In genomic region chr22:49968313-49968830, GRCh38 we compare ENCODE assay signal across 9 cellular contexts. TPM values are rescaled to one million over a fixed set of nuclear protein-coding genes. Genes with fewer than 3 reads are reported as not detected.
DNase-seq lines count a peak whose midpoint lies in the region; ATAC-seq and TF ChIP-seq lines count a peak whose summit lies in the region.
"Had no signal": no experiment of that assay in that cellular context is flagged by ENCODE, and none has a peak within 500 bp of the region (broad histone marks: within the 10 kb centered on the region; RNA-seq: fewer than 3 reads in every experiment).

No MANE protein-coding gene starts in this region.

- intact Hi-C loops in activated CD4-positive, alpha-beta T cell treated with anti-CD3 and anti-CD28 coated beads, Interleukin-2, amount 10 ng/mL, durations not matched to agents 24 days and 14 days (cut with micrococcal nuclease), result no loop called here
- intact Hi-C loops in ascending aorta (cut with DNase I), result loop anchor here (10.0 kb wide), 1 partner anchor 536 kb away; the partner anchor contains the start of genes LMF2 and NCAPH2
- intact Hi-C loops in right lobe of liver (cut with DNase I), result no loop called here
- intact Hi-C loops in PC-9 (cut with micrococcal nuclease; ENCODE audit: unreplicated experiment), result no loop called here

- peaks cover 9 to 43% of the 10 kb centered on the region in 2 donors for H3K4me1 ChIP-seq in ascending aorta
- peaks cover 0 to 77% (median 42%) of the 10 kb centered on the region in 4 donors for H3K4me1 ChIP-seq in right lobe of liver
- peaks cover 23% of the 10 kb centered on the region for H3K4me1 ChIP-seq in PC-9 (replicated peaks; ENCODE audit: insufficient read depth)

- H3K27me3 ChIP-seq in ascending aorta (no peaks in the 10 kb centered on the region), right lobe of liver (no peaks in the 10 kb centered on the region), PC-9 (ENCODE audit: insufficient read depth, low read depth) (no peaks in the 10 kb centered on the region)

- peak overlapping the region; percentile 69 to 85 for H3K27ac ChIP-seq in ascending aorta
- H3K27ac ChIP-seq in right lobe of liver, result peak overlapping the region; percentile 88 to 97 (median 91)
- no peak overlapping the region for H3K27ac ChIP-seq in PC-9

- no peaks in the 10 kb centered on the region for H3K9me3 ChIP-seq in ascending aorta
- no peaks in the 10 kb centered on the region for H3K9me3 ChIP-seq in right lobe of liver
- no peaks in the 10 kb centered on the region; the same call in 1 of the 2 replicates for H3K9me3 ChIP-seq in PC-9 (ENCODE audit: insufficient read depth, low read depth)

- WGBS in right lobe of liver (ENCODE audit: insufficient coverage, low coverage, low lambda C conversion rate, missing lambda C conversion rate), result no CpG with 5 or more reads among the region's 11 CpGs

- no peaks in the 10 kb centered on the region for H3K9me2 ChIP-seq in PC-9 (ENCODE audit: insufficient read depth)

- H3K9me3 Mint-ChIP-seq in activated CD4-positive, alpha-beta T cell treated with anti-CD3 and anti-CD28 coated beads, Interleukin-2, amount 10 ng/mL, durations not matched to agents 24 days and 14 days, result no peaks in the 10 kb centered on the region
- H3K9me3 Mint-ChIP-seq in osteocyte (ENCODE audit: unreplicated experiment), result no peaks in the 10 kb centered on the region
- H3K9me3 Mint-ChIP-seq: naive thymus-derived CD8-positive, alpha-beta T cell had no signal

- no peaks in the 10 kb centered on the region for H3K27me3 Mint-ChIP-seq in activated CD4-positive, alpha-beta T cell treated with anti-CD3 and anti-CD28 coated beads, Interleukin-2, amount 10 ng/mL, durations not matched to agents 24 days and 14 days
- no peaks in the 10 kb centered on the region for H3K27me3 Mint-ChIP-seq in osteocyte (ENCODE audit: unreplicated experiment)

- DNase-seq in activated CD4-positive, alpha-beta T cell treated with anti-CD3 and anti-CD28 coated beads, Interleukin-2, amount 10 ng/mL, durations not matched to agents 24 days and 14 days, result no peak
- no peak for DNase-seq in activated CD4-positive, alpha-beta T cell treated with anti-CD3 and anti-CD28 coated beads for 1 hour
- DNase-seq in ascending aorta (ENCODE audit: low spot score in 2 of 2) (peak in 1 of 2 donors; percentile 7), right lobe of liver (peak; percentile 36 to 62 (median 53)), superior temporal gyrus (ENCODE audit: extremely low spot score) (peak; percentile 18), PC-9 (no peak), osteocyte (ENCODE audit: extremely low spot score, unreplicated experiment) (no peak), GM03348 (ENCODE audit: low spot score) (no peak)

- BruUV-seq in PC-9 (replicated peaks; lab: Mats Ljungman, UMichigan), result no TSS peak

- no peak for ATAC-seq in right lobe of liver
- ATAC-seq: naive thymus-derived CD8-positive, alpha-beta T cell had no signal

- no peak overlapping the region for H3K4me3 ChIP-seq in ascending aorta
- H3K4me3 ChIP-seq in right lobe of liver, result peak overlapping the region; percentile 27 to 44 (median 40)
- H3K4me3 ChIP-seq in PC-9, result no peak overlapping the region

- CTCF ChIA-PET in PC-9 (lab: Charles Lee), result no interaction called here

- H4K20me1 ChIP-seq in PC-9 (ENCODE audit: insufficient read depth), result peaks cover 37% of the 10 kb centered on the region

- TF ChIP-seq CTCF in ascending aorta (IDR thresholded peaks at IDR 0.05), result no peak
- no peak for TF ChIP-seq CTCF in right lobe of liver (IDR thresholded peaks at IDR 0.05)
- TF ChIP-seq CTCF in PC-9 (conservative IDR thresholded peaks at IDR 0.05), result no peak
- no peak for TF ChIP-seq CTCF in osteocyte (IDR thresholded peaks at IDR 0.05)

- TF ChIP-seq POLR2A in right lobe of liver (IDR thresholded peaks at IDR 0.05), result no peak

- H3F3A ChIP-seq in PC-9 (ENCODE audit: insufficient read depth, low read depth), result peaks cover 56% of the 10 kb centered on the region; the same call in 1 of the 2 replicates

- no peak overlapping the region for H3K4me3 Mint-ChIP-seq in activated CD4-positive, alpha-beta T cell treated with anti-CD3 and anti-CD28 coated beads, Interleukin-2, amount 10 ng/mL, durations not matched to agents 24 days and 14 days
- no peak overlapping the region for H3K4me3 Mint-ChIP-seq in osteocyte (ENCODE audit: unreplicated experiment)

- peaks cover 16% of the 10 kb centered on the region for H3K79me2 ChIP-seq in PC-9 (ENCODE audit: low read depth)

- POLR2A ChIA-PET in PC-9 (lab: Charles Lee; ENCODE audit: unreplicated experiment), result interaction anchor here (0.9 kb wide), 1 partner anchor 38 kb away, joined by 5 read pairs; no protein-coding TSS in a partner anchor

- no peak overlapping the region for H2AFZ ChIP-seq in PC-9

- H3K36me3 Mint-ChIP-seq in activated CD4-positive, alpha-beta T cell treated with anti-CD3 and anti-CD28 coated beads, Interleukin-2, amount 10 ng/mL, durations not matched to agents 24 days and 14 days (ENCODE audit: low read depth), result peaks cover 29% of the 10 kb centered on the region
- H3K36me3 Mint-ChIP-seq in osteocyte (ENCODE audit: unreplicated experiment), result peaks cover 7% of the 10 kb centered on the region

- peak overlapping the region; percentile 63 for H3K27ac Mint-ChIP-seq in activated CD4-positive, alpha-beta T cell treated with anti-CD3 and anti-CD28 coated beads, Interleukin-2, amount 10 ng/mL, durations not matched to agents 24 days and 14 days
- no peak overlapping the region for H3K27ac Mint-ChIP-seq in osteocyte (ENCODE audit: unreplicated experiment)

- H3K36me3 ChIP-seq in ascending aorta (peaks cover 9 to 13% of the 10 kb centered on the region in 2 donors), right lobe of liver (peaks cover 1 to 9% (median 6%) of the 10 kb centered on the region in 4 donors), PC-9 (ENCODE audit: low read depth) (peaks cover 16% of the 10 kb centered on the region)

- H3K4me1 Mint-ChIP-seq in activated CD4-positive, alpha-beta T cell treated with anti-CD3 and anti-CD28 coated beads, Interleukin-2, amount 10 ng/mL, durations not matched to agents 24 days and 14 days, result peaks cover 30% of the 10 kb centered on the region
- H3K4me1 Mint-ChIP-seq in osteocyte (ENCODE audit: unreplicated experiment), result peaks cover 36% of the 10 kb centered on the region

- no peak overlapping the region for H3K4me2 ChIP-seq in PC-9

RNA-seq across cellular contexts. Expression of gene PIM3, which starts 7.8 kb away (rescaled TPM):
- total RNA-seq in activated CD4-positive, alpha-beta T cell treated with anti-CD3 and anti-CD28 coated beads, Interleukin-2, amount 10 ng/mL, durations not matched to agents 24 days and 14 days, result 302 and 304 TPM in 2 replicates
- total RNA-seq in ascending aorta (269 TPM), right lobe of liver (10 to 100 TPM; 26.7 to 64.4 (median 32.8) TPM), PC-9 (2021) (67.0 and 84.8 TPM in 2 replicates), osteocyte (18.6 TPM in 2 replicates)

RNA-seq across cellular contexts. Expression of gene IL17REL, which starts 44.2 kb away (rescaled TPM):
- 0.09 and 0.14 TPM in 2 replicates for total RNA-seq in activated CD4-positive, alpha-beta T cell treated with anti-CD3 and anti-CD28 coated beads, Interleukin-2, amount 10 ng/mL, durations not matched to agents 24 days and 14 days
- total RNA-seq in ascending aorta, result not detected
- not detected for total RNA-seq in right lobe of liver
- not detected in 2 replicates for total RNA-seq in PC-9 (2021)
- total RNA-seq in osteocyte, result not detected in 2 replicates
- total RNA-seq: naive thymus-derived CD8-positive, alpha-beta T cell had no signal

RNA-seq across cellular contexts. Expression of gene CRELD2, which starts 49.9 kb away (rescaled TPM):
- total RNA-seq in activated CD4-positive, alpha-beta T cell treated with anti-CD3 and anti-CD28 coated beads, Interleukin-2, amount 10 ng/mL, durations not matched to agents 24 days and 14 days, result 46.8 and 47.4 TPM in 2 replicates
- 61.8 TPM for total RNA-seq in ascending aorta
- 10 to 100 TPM; 26.0 to 56.4 (median 47.8) TPM for total RNA-seq in right lobe of liver
- 30.7 and 34.1 TPM in 2 replicates for total RNA-seq in PC-9 (2021)
- 54.9 and 55.5 TPM in 2 replicates for total RNA-seq in osteocyte

RNA-seq across cellular contexts. Expression of gene ALG12, which starts 50.1 kb away (rescaled TPM):
- 13.8 and 17.9 TPM in 2 replicates for total RNA-seq in activated CD4-positive, alpha-beta T cell treated with anti-CD3 and anti-CD28 coated beads, Interleukin-2, amount 10 ng/mL, durations not matched to agents 24 days and 14 days
- 6.9 TPM for total RNA-seq in ascending aorta
- 10 to 100 TPM; 15.1 to 19.0 (median 16.6) TPM for total RNA-seq in right lobe of liver
- 16.8 and 19.2 TPM in 2 replicates for total RNA-seq in PC-9 (2021)
- 27.1 and 27.9 TPM in 2 replicates for total RNA-seq in osteocyte

Comparison
In these comparisons a context has a peak if more than half of its experiments do, and no peak if none do; other contexts are left out.
1. DNase-seq: peak in right lobe of liver (3 of 3) and superior temporal gyrus (single experiment); none in activated CD4-positive, alpha-beta T cell treated with anti-CD3 and anti-CD28 coated beads, Interleukin-2, amount 10 ng/mL, durations not matched to agents 24 days and 14 days (single experiment), activated CD4-positive, alpha-beta T cell treated with anti-CD3 and anti-CD28 coated beads for 1 hour (single experiment), PC-9 (0 of 2), osteocyte (single experiment) and GM03348 (single experiment).
2. H3K4me3 ChIP-seq: peak in right lobe of liver (3 of 3); none in ascending aorta (0 of 2) and PC-9 (single experiment).